ENCODE assay signal across 33 cellular contexts in the genomic region with DNA sequence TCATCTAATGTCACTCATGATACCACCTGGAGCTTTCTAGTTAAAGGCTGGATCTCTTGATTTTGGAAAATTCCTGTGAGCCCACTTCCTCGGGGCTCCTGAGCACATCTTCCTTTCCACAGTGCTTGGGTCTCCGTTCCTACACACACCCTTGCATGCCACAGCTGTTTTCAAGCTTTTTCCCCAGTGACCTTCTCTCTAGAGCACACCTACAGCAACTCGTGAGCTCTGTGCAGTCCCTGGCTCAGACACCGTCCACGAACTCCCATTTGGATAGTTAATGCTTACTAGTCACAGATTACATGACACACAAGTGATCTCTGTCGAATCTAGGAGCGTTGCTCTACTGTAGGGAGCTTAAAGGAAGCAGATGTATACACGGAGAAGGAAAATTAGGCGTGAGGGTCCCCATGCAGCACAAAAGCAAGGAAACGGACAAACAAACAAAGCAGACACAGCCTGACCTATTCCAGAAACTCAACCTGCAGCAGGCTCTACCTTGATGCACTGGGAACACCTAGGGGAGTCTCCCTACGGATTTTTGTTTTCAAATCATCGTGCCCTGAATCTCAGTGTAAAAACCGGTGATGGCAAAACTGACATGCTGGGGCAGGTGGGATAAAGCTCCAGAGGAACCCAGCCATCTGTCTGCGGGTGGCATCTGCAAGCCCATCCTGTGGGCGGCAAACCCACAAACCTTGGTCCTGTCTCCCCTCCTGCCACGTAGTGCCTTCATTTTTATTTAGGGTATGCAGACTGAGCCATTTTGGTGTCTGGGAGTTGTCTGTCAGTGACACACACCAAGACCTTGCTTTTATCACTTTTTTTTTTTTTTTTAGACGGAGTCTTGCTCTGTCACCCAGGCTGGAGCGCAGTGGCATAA.
DNase-seq lines count a peak whose midpoint lies in the region; ATAC-seq and TF ChIP-seq lines count a peak whose summit lies in the region.
"Had no signal": no experiment of that assay in that cellular context is flagged by ENCODE, and none has a peak within 500 bp of the region (broad histone marks: within the 10 kb centered on the region; RNA-seq: fewer than 3 reads in every experiment).

No MANE protein-coding gene starts in this region.

- peak overlapping the region; percentile 38 for H3K27ac Mint-ChIP-seq in activated naive CD4-positive, alpha-beta T cell treated with anti-CD3 and anti-CD28 coated beads, Interleukin-2, amount 50 U/mL, for 24 hours
- H3K27ac Mint-ChIP-seq in stimulated activated effector memory CD8-positive, alpha-beta T cell treated with anti-CD3 and anti-CD28 coated beads, Interleukin-12 subunit alpha, Interleukin-12 subunit beta, amount 100 ng/mL, for 72 hours: peak overlapping the region; percentile 43
- H3K27ac Mint-ChIP-seq: effector memory CD8-positive, alpha-beta T cell had no signal

- H3K79me2 ChIP-seq in OCI-LY1 (ENCODE audit: insufficient read depth, low read length) (no peaks in the 10 kb centered on the region), osteoblast (ENCODE audit: insufficient read depth, low read length) (peaks cover 99% of the 10 kb centered on the region)

- H3K4me1 ChIP-seq in OCI-LY1 (ENCODE audit: insufficient read depth, low read length, severe bottlenecking): peaks cover 51% of the 10 kb centered on the region
- peaks cover 38% of the 10 kb centered on the region for H3K4me1 ChIP-seq in lower lobe of right lung
- peaks cover 17% of the 10 kb centered on the region for H3K4me1 ChIP-seq in osteoblast (ENCODE audit: insufficient read depth, low read length)
- H3K4me1 ChIP-seq: left ventricle myocardium inferior, testis had no signal

- intact Hi-C loops in lower lobe of right lung (cut with DNase I): no loop called here

- no peaks in the 10 kb centered on the region for H3K27me3 Mint-ChIP-seq in activated naive CD4-positive, alpha-beta T cell treated with anti-CD3 and anti-CD28 coated beads, Interleukin-2, amount 50 U/mL, for 24 hours
- H3K27me3 Mint-ChIP-seq: CD4-positive, alpha-beta memory T cell; central memory CD8-positive, alpha-beta T cell; effector memory CD8-positive, alpha-beta T cell; naive thymus-derived CD8-positive, alpha-beta T cell had no signal

- DNase-seq in activated naive CD4-positive, alpha-beta T cell treated with anti-CD3 and anti-CD28 coated beads, Interleukin-2, amount 50 U/mL, for 16 hours: no peak
- no peak for DNase-seq in lower lobe of right lung
- peak in 1 of 2 donors; percentile 33 for DNase-seq in stimulated activated effector memory CD8-positive, alpha-beta T cell treated with anti-CD3 and anti-CD28 coated beads, Interleukin-12 subunit alpha, Interleukin-12 subunit beta, amount 100 ng/mL, for 72 hours (ENCODE audit: low spot score in 2 of 2)
- no peak for DNase-seq in osteoblast (ENCODE audit: insufficient read length, low spot score, missing footprints)
- no peak for DNase-seq in NCI-H2196 treated with DMSO at 0.1 percent for 48 hours (lab: John Stamatoyannopoulos, UW; ENCODE audit: unreplicated experiment)
- DNase-seq: activated CD4-positive, alpha-beta T cell treated with anti-CD3 and anti-CD28 coated beads for 48 hours; activated CD8-positive, alpha-beta memory T cell treated with anti-CD3 and anti-CD28 coated beads for 24 hours; activated gamma-delta T cell; activated T-cell treated with anti-CD3 and anti-CD28 coated beads for 4 hours; CD4-positive, alpha-beta memory T cell; effector memory CD8-positive, alpha-beta T cell; erythroblast; H7; head of caudate nucleus; islet precursor cell; left ventricle myocardium inferior; MM.1S; naive thymus-derived CD8-positive, alpha-beta T cell; NCI-H1105 treated with DMSO at 0.1 percent for 48 hours; NCI-H2029; NCI-H446 treated with DMSO at 0.1 percent for 48 hours; NCI-H774; ovary; SJCRH30; stimulated activated CD4-positive, alpha-beta T cell treated with anti-CD3 and anti-CD28 coated beads, Interleukin-1b, Interleukin-23, amount 100 ng/mL, for 48 hours; stimulated activated naive CD8-positive, alpha-beta T cell treated with anti-CD3 and anti-CD28 coated beads, Interleukin-15, Interleukin-2, amounts not matched to agents 100 U/mL and 50 U/mL, for 24 hours; testis; WERI-Rb-1 had no signal

- peaks cover 51% of the 10 kb centered on the region for H3K4me1 Mint-ChIP-seq in activated naive CD4-positive, alpha-beta T cell treated with anti-CD3 and anti-CD28 coated beads, Interleukin-2, amount 50 U/mL, for 24 hours
- H3K4me1 Mint-ChIP-seq in stimulated activated effector memory CD8-positive, alpha-beta T cell treated with anti-CD3 and anti-CD28 coated beads, Interleukin-12 subunit alpha, Interleukin-12 subunit beta, amount 100 ng/mL, for 72 hours: peaks cover 70% of the 10 kb centered on the region

- H3K9me3 ChIP-seq in OCI-LY1 (ENCODE audit: low read length) (no peaks in the 10 kb centered on the region), lower lobe of right lung (no peaks in the 10 kb centered on the region), osteoblast (ENCODE audit: low read depth, low read length) (no peaks in the 10 kb centered on the region)
- H3K9me3 ChIP-seq: left ventricle myocardium inferior, ovary, SJCRH30, testis had no signal

- H3K9ac ChIP-seq in OCI-LY1 (ENCODE audit: low read length): no peak overlapping the region
- H3K9ac ChIP-seq: KMS-11 had no signal

- H3F3A ChIP-seq in OCI-LY1 (ENCODE audit: insufficient read depth, low read length): no peaks in the 10 kb centered on the region

- ATAC-seq in lower lobe of right lung (no peak), GM21360 (IDR thresholded peaks at IDR 0.05; ENCODE audit: unreplicated experiment) (no peak)
- no peak for ATAC-seq in stimulated activated effector memory CD8-positive, alpha-beta T cell treated with anti-CD3 and anti-CD28 coated beads, Interleukin-12 subunit alpha, Interleukin-12 subunit beta, amount 100 ng/mL, for 72 hours
- ATAC-seq: effector memory CD8-positive, alpha-beta T cell; naive thymus-derived CD8-positive, alpha-beta T cell; stimulated activated naive CD8-positive, alpha-beta T cell treated with anti-CD3 and anti-CD28 coated beads, Interleukin-15, Interleukin-2, amounts not matched to agents 100 U/mL and 50 U/mL, for 24 hours had no signal

- H3K4me2 ChIP-seq in OCI-LY1 (ENCODE audit: low read length) (no peak overlapping the region), osteoblast (ENCODE audit: insufficient read depth, low read length) (no peak overlapping the region)
- H3K4me2 ChIP-seq: KMS-11 had no signal

- no peaks in the 10 kb centered on the region for H3K9me2 ChIP-seq in OCI-LY1 (ENCODE audit: low read depth, low read length)

- no peak overlapping the region for H3K4me3 Mint-ChIP-seq in activated naive CD4-positive, alpha-beta T cell treated with anti-CD3 and anti-CD28 coated beads, Interleukin-2, amount 50 U/mL, for 24 hours
- no peak overlapping the region for H3K4me3 Mint-ChIP-seq in stimulated activated effector memory CD8-positive, alpha-beta T cell treated with anti-CD3 and anti-CD28 coated beads, Interleukin-12 subunit alpha, Interleukin-12 subunit beta, amount 100 ng/mL, for 72 hours
- H3K4me3 Mint-ChIP-seq: CD4-positive, alpha-beta memory T cell; central memory CD8-positive, alpha-beta T cell; effector memory CD8-positive, alpha-beta T cell; naive thymus-derived CD8-positive, alpha-beta T cell had no signal

- H3K4me3 ChIP-seq in OCI-LY1 (ENCODE audit: low read depth, low read length, poor library complexity, severe bottlenecking) (no peak overlapping the region), lower lobe of right lung (no peak overlapping the region), osteoblast (ENCODE audit: insufficient read depth, low read length) (no peak overlapping the region)
- H3K4me3 ChIP-seq: left ventricle myocardium inferior, ovary, SJCRH30, testis had no signal

- peaks cover 59% of the 10 kb centered on the region for H3K36me3 ChIP-seq in OCI-LY1 (ENCODE audit: insufficient read depth, low read length)
- H3K36me3 ChIP-seq in lower lobe of right lung: peaks cover 69% of the 10 kb centered on the region
- H3K36me3 ChIP-seq in osteoblast (ENCODE audit: insufficient read depth, low read length): peaks cover 91% of the 10 kb centered on the region
- H3K36me3 ChIP-seq: ovary, WERI-Rb-1 had no signal

- peak overlapping the region; percentile 21 for H3K27ac ChIP-seq in OCI-LY1 (ENCODE audit: low read depth, low read length, poor library complexity, severe bottlenecking)
- peak overlapping the region; percentile 67 for H3K27ac ChIP-seq in lower lobe of right lung
- H3K27ac ChIP-seq in osteoblast (ENCODE audit: low read depth, low read length): no peak overlapping the region
- H3K27ac ChIP-seq: KMS-11, left ventricle myocardium inferior, ovary, SJCRH30, testis, WERI-Rb-1 had no signal

- H2AFZ ChIP-seq in OCI-LY1 (ENCODE audit: low read length) (no peak overlapping the region), osteoblast (ENCODE audit: low read length) (no peak overlapping the region)

- no peaks in the 10 kb centered on the region for H3K9me3 Mint-ChIP-seq in activated naive CD4-positive, alpha-beta T cell treated with anti-CD3 and anti-CD28 coated beads, Interleukin-2, amount 50 U/mL, for 24 hours
- H3K9me3 Mint-ChIP-seq in stimulated activated effector memory CD8-positive, alpha-beta T cell treated with anti-CD3 and anti-CD28 coated beads, Interleukin-12 subunit alpha, Interleukin-12 subunit beta, amount 100 ng/mL, for 72 hours: no peaks in the 10 kb centered on the region
- H3K9me3 Mint-ChIP-seq: central memory CD8-positive, alpha-beta T cell; effector memory CD8-positive, alpha-beta T cell; naive thymus-derived CD8-positive, alpha-beta T cell had no signal

- no peak for TF ChIP-seq CTCF in OCI-LY1 (IDR thresholded peaks at IDR 0.05; ENCODE audit: low read length)
- TF ChIP-seq CTCF in lower lobe of right lung (IDR thresholded peaks at IDR 0.05): no peak
- no peak for TF ChIP-seq CTCF in osteoblast (IDR thresholded peaks at IDR 0.05; ENCODE audit: extremely low read depth, low read depth, low read length)

- H3K36me3 Mint-ChIP-seq in activated naive CD4-positive, alpha-beta T cell treated with anti-CD3 and anti-CD28 coated beads, Interleukin-2, amount 50 U/mL, for 24 hours: peaks cover 13% of the 10 kb centered on the region
- peaks cover 100% of the 10 kb centered on the region for H3K36me3 Mint-ChIP-seq in stimulated activated effector memory CD8-positive, alpha-beta T cell treated with anti-CD3 and anti-CD28 coated beads, Interleukin-12 subunit alpha, Interleukin-12 subunit beta, amount 100 ng/mL, for 72 hours

- no peaks in the 10 kb centered on the region for H4K20me1 ChIP-seq in OCI-LY1 (ENCODE audit: insufficient read depth, low read length)
- H4K20me1 ChIP-seq in osteoblast (ENCODE audit: insufficient read depth, low read length): peaks cover 90% of the 10 kb centered on the region

- no peaks in the 10 kb centered on the region for H3K27me3 ChIP-seq in OCI-LY1 (ENCODE audit: insufficient read depth, low read length)
- H3K27me3 ChIP-seq in lower lobe of right lung (ENCODE audit: low read depth): no peaks in the 10 kb centered on the region
- H3K27me3 ChIP-seq in osteoblast (ENCODE audit: insufficient read depth, low read length): no peaks in the 10 kb centered on the region
- H3K27me3 ChIP-seq: ovary, SJCRH30, testis had no signal
